In genomic region chr10:24951201-24952145, GRCh38 we compare ENCODE assay signal across 7 cellular contexts. TPM values are rescaled to one million over a fixed set of nuclear protein-coding genes. Genes with fewer than 3 reads are reported as not detected.
DNase-seq lines count a peak whose midpoint lies in the region; ATAC-seq and TF ChIP-seq lines count a peak whose summit lies in the region.

No MANE protein-coding gene starts in this region.

- H3K4ac ChIP-seq in neuronal stem cell (ENCODE audit: low read length): no peak overlapping the region

- intact Hi-C loops in activated CD4-positive, alpha-beta memory T cell treated with anti-CD3 and anti-CD28 coated beads for 36 hours (cut with micrococcal nuclease): loop anchor here (1.0 to 5.0 kb wide), 4 partner anchors 65 to 309 kb away; partner anchors contain the start of genes ENKUR and THNSL1
- intact Hi-C loops in lower leg skin (cut with DNase I; ENCODE audit: low total_unique reads): no loop called here

- H3K9me3 Mint-ChIP-seq in activated CD4-positive, alpha-beta memory T cell treated with anti-CD3 and anti-CD28 coated beads for 36 hours: no peaks in the 10 kb centered on the region

- no peak overlapping the region for H3K23ac ChIP-seq in neuronal stem cell (ENCODE audit: low read depth, low read length, poor library complexity)

- H3K9me3 ChIP-seq in neuronal stem cell (replicated peaks in 1 of 2; ENCODE audit: control insufficient read depth in 2 of 2, insufficient read depth in 1 of 2, low read depth in 1 of 2, low read length in 2 of 2): no peaks in the 10 kb centered on the region

- H3K4me2 ChIP-seq in neuronal stem cell (ENCODE audit: insufficient read depth, low read length, poor library complexity, severe bottlenecking): peak overlapping the region; percentile 66

- no peak overlapping the region for H2BK120ac ChIP-seq in neuronal stem cell (ENCODE audit: low read depth, low read length)

- H4K91ac ChIP-seq in neuronal stem cell (ENCODE audit: low read depth, low read length, poor library complexity): no peak overlapping the region

- TF ChIP-seq CTCF in foreskin keratinocyte (conservative IDR thresholded peaks at IDR 0.05) (no peak), lower leg skin (IDR thresholded peaks at IDR 0.05) (no peak)

- peaks cover 2% of the 10 kb centered on the region for H3K79me1 ChIP-seq in neuronal stem cell (ENCODE audit: low read depth, low read length)

- H2AFZ ChIP-seq in neuronal stem cell (ENCODE audit: low read length): peak overlapping the region; percentile 40

- H4K8ac ChIP-seq in neuronal stem cell (ENCODE audit: low read depth, low read length): no peak overlapping the region

- in situ Hi-C loops in G401 (cut with HindIII; ENCODE audit: low sequenced_read_pairs): no loop called here

- no peak for TF ChIP-seq POLR2A in lower leg skin (IDR thresholded peaks at IDR 0.05)

- H3K27me3 Mint-ChIP-seq in activated CD4-positive, alpha-beta memory T cell treated with anti-CD3 and anti-CD28 coated beads for 36 hours: peaks cover 4% of the 10 kb centered on the region

- CTCF ChIA-PET in activated CD4-positive, alpha-beta memory T cell treated with anti-CD3 and anti-CD28 coated beads for 36 hours (lab: Charles Lee): interaction anchor here (0.7 to 1.2 kb wide), 4 partner anchors 129 to 334 kb away, joined by 3 to 5 read pairs (median 4); no protein-coding TSS in a partner anchor

- H2BK12ac ChIP-seq in neuronal stem cell (ENCODE audit: low read length): no peak overlapping the region

- H3K4me3 ChIP-seq in neuronal stem cell (ENCODE audit: low read length in 2 of 2): peak overlapping the region; percentile 24 to 66
- no peak overlapping the region for H3K4me3 ChIP-seq in lower leg skin (ENCODE audit: low read depth, poor library complexity, severe bottlenecking)

- peak overlapping the region; percentile 48 for H2AK5ac ChIP-seq in neuronal stem cell (ENCODE audit: low read depth, low read length)

- no peak overlapping the region for H3K27ac Mint-ChIP-seq in activated CD4-positive, alpha-beta memory T cell treated with anti-CD3 and anti-CD28 coated beads for 36 hours

- H3K18ac ChIP-seq in neuronal stem cell (ENCODE audit: low read length): peak overlapping the region; percentile 99

- peaks cover 15% of the 10 kb centered on the region for H3K4me1 ChIP-seq in foreskin keratinocyte
- H3K4me1 ChIP-seq in neuronal stem cell (ENCODE audit: control insufficient read depth in 2 of 2, insufficient read depth in 1 of 2, low read depth in 1 of 2, low read length in 2 of 2): peaks cover 19 to 21% of the 10 kb centered on the region in 2 donors

- H3K27me3 ChIP-seq in foreskin keratinocyte (no peaks in the 10 kb centered on the region), neuronal stem cell (ENCODE audit: control insufficient read depth in 3 of 3, insufficient read depth in 3 of 3, low read depth in 1 of 3, low read length in 3 of 3) (no peaks in the 10 kb centered on the region)

- H3K27ac ChIP-seq in foreskin keratinocyte: peak overlapping the region; percentile 77
- peak overlapping the region; percentile 57 for H3K27ac ChIP-seq in neuronal stem cell (replicated peaks; ENCODE audit: low read length)

- WGBS in neuronal stem cell (ENCODE audit: extremely low coverage in 2 of 2, insufficient read length in 2 of 2, insufficient replicate concordance in 1 of 2), 2 donors: no CpG with 5 or more reads among the region's 10 CpGs
- WGBS in lower leg skin, 2 donors: 43 to 59% methylated on average over 9 to 10 of the region's 10 CpGs

- no peaks in the 10 kb centered on the region for H3K36me3 ChIP-seq in neuronal stem cell (replicated peaks in 1 of 2; ENCODE audit: control insufficient read depth in 2 of 2, insufficient read depth in 2 of 2, low read length in 2 of 2)

- H3K9ac ChIP-seq in neuronal stem cell (ENCODE audit: low read depth, low read length, poor library complexity): no peak overlapping the region

- DNase-seq in G401 (ENCODE audit: low spot score): peak; percentile 60
- peak; percentile 48 for DNase-seq in HT-29 (ENCODE audit: low spot score)
- peak; percentile 54 for DNase-seq in activated CD4-positive, alpha-beta memory T cell treated with anti-CD3 and anti-CD28 coated beads for 36 hours
- no peak for DNase-seq in foreskin keratinocyte
- no peak for DNase-seq in neuronal stem cell (ENCODE audit: low spot score)
- DNase-seq in lower leg skin (ENCODE audit: low spot score in 2 of 2): no peak
- DNase-seq in middle frontal gyrus (ENCODE audit: extremely low spot score, low spot score): no peak

- POLR2A ChIA-PET in activated CD4-positive, alpha-beta memory T cell treated with anti-CD3 and anti-CD28 coated beads for 36 hours (lab: Charles Lee): interaction anchor here (1.3 kb wide), 1 partner anchor 11 kb away, joined by 3 read pairs; no protein-coding TSS in a partner anchor

- H3K36me3 Mint-ChIP-seq in activated CD4-positive, alpha-beta memory T cell treated with anti-CD3 and anti-CD28 coated beads for 36 hours: no peaks in the 10 kb centered on the region

- H2BK5ac ChIP-seq in neuronal stem cell (ENCODE audit: low read length): peak overlapping the region; percentile 15

- peak overlapping the region; percentile 25 for H3K14ac ChIP-seq in neuronal stem cell (ENCODE audit: low read length)

- peaks cover 30% of the 10 kb centered on the region for H3K4me1 Mint-ChIP-seq in activated CD4-positive, alpha-beta memory T cell treated with anti-CD3 and anti-CD28 coated beads for 36 hours (ENCODE audit: low read depth)

- peak; percentile 3 for ATAC-seq in foreskin keratinocyte

- H3K4me3 Mint-ChIP-seq in activated CD4-positive, alpha-beta memory T cell treated with anti-CD3 and anti-CD28 coated beads for 36 hours: peak overlapping the region; percentile 59

- peak overlapping the region; percentile 77 for H2BK15ac ChIP-seq in neuronal stem cell (ENCODE audit: low read length)

RNA-seq across cellular contexts. Expression of gene PRTFDC1, which starts 0.9 kb away (rescaled TPM):
- 32.6 and 46.6 TPM in 2 replicates for total RNA-seq in G401 (2014; rRNA removed; shearing (Covaris generic))
- total RNA-seq in HT-29 (2014; rRNA removed; shearing (Covaris generic)): 11.4 and 19.7 TPM in 2 replicates
- total RNA-seq in activated CD4-positive, alpha-beta memory T cell treated with anti-CD3 and anti-CD28 coated beads for 36 hours: under 1 TPM; 0.36 to 0.41 TPM
- total RNA-seq in foreskin keratinocyte (8.5 and 8.7 TPM in 2 replicates), lower leg skin (1 to 10 TPM in 1 of 4 donors, under 1 TPM in 1, not detected in 2; 0.45 to 1.3 TPM)
- 6.4 and 7.0 TPM in 2 replicates for polyA plus RNA-seq in foreskin keratinocyte
- 17.2 TPM for polyA plus RNA-seq in neuronal stem cell (2013, experiment 1 of 2)
- 17.0 TPM for polyA plus RNA-seq in neuronal stem cell (2013, experiment 2 of 2)

Comparison
In these comparisons a context has a peak if more than half of its experiments do, and no peak if none do; other contexts are left out.
1. DNase-seq: peak in G401 (single experiment), HT-29 (single experiment) and activated CD4-positive, alpha-beta memory T cell treated with anti-CD3 and anti-CD28 coated beads for 36 hours (single experiment); none in foreskin keratinocyte (0 of 2), neuronal stem cell (single experiment), lower leg skin (0 of 2) and middle frontal gyrus (single experiment).